ENCODE assay signal across 17 cellular contexts in the genomic region with DNA sequence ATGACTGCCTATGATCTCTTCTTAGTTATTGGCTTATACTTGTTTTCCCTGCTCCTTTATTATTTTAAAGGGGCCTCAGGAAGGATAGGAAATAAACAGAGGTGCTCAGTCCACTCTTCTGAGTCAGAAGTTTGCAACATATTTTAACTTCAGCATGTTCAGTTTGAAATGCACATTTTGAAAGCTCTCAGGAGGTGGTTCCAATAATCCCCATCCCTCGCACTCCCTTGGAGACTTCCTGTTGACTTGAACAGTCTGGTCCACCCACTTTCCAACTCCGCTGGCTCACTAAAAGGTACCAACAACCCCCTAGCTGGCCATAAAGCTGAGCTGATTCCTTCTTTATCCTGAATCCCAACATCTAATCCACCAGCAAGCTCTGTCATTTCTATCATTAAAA.
"Had no signal": no experiment of that assay in that cellular context is flagged by ENCODE, and none has a peak within 500 bp of the region (broad histone marks: within the 10 kb centered on the region; RNA-seq: fewer than 3 reads in every experiment).

No MANE protein-coding gene starts in this region.

- ATAC-seq: foreskin keratinocyte; right cardiac atrium; stimulated activated naive CD8-positive, alpha-beta T cell treated with anti-CD3 and anti-CD28 coated beads, Interleukin-15, amount 100 ng/mL, for 72 hours had no signal

- H3K4me1 ChIP-seq: foreskin keratinocyte had no signal

- H3K36me3 ChIP-seq: thoracic aorta had no signal

- H3K9me3 ChIP-seq: thoracic aorta had no signal

- H3K27me3 ChIP-seq: foreskin keratinocyte had no signal

- DNase-seq: activated B cell treated with CpG ODN at 0.5 μM for 24 hours; activated CD4-positive, alpha-beta T cell treated with anti-CD3 and anti-CD28 coated beads, Interleukin-2, amount 10 ng/mL, durations not matched to agents 7 days and 5 days; activated CD8-positive, alpha-beta memory T cell treated with anti-CD3 and anti-CD28 coated beads for 24 hours; activated naive CD4-positive, alpha-beta T cell; activated naive CD8-positive, alpha-beta T cell treated with anti-CD3 and anti-CD28 coated beads, Interleukin-2, amount 10 ng/mL, durations not matched to agents 7 days and 5 days; aorta; dorsolateral prefrontal cortex; endodermal cell; erythroblast; foreskin keratinocyte; glutamatergic neuron; nucleus accumbens; right cardiac atrium; stimulated activated CD4-positive, alpha-beta T cell treated with anti-CD3 and anti-CD28 coated beads, Interleukin-1b, Interleukin-23, amount 100 ng/mL, for 48 hours; stimulated activated naive CD8-positive, alpha-beta T cell treated with anti-CD3 and anti-CD28 coated beads, Interleukin-15, amount 100 ng/mL, for 72 hours; SW 1271 had no signal

- H3K4me3 ChIP-seq: dorsolateral prefrontal cortex, thoracic aorta had no signal

- H3K27ac ChIP-seq: dorsolateral prefrontal cortex, foreskin keratinocyte, thoracic aorta had no signal
